Comparison of ENCODE assay signal across 1 cellular context in genomic region chr1:84164567-84165021, GRCh38.
TF ChIP-seq lines count a peak whose summit lies in the region.

No MANE protein-coding gene starts in this region.

TF ChIP-seq in K562, 482 proteins besides CTCF, POLR2A, EP300 and RAD21:
- peak; percentile 41 for TF ChIP-seq RFX1 (IDR thresholded peaks at IDR 0.05)
- TF ChIP-seq ZNF551 (CRISPR knock-in tag; IDR thresholded peaks at IDR 0.05), result no peak
- TF ChIP-seq CBX5 (IDR thresholded peaks at IDR 0.05; ENCODE audit: borderline replicate concordance, low read depth), result no peak
